ENCODE assay signal across 1 cellular context in the genomic region with DNA sequence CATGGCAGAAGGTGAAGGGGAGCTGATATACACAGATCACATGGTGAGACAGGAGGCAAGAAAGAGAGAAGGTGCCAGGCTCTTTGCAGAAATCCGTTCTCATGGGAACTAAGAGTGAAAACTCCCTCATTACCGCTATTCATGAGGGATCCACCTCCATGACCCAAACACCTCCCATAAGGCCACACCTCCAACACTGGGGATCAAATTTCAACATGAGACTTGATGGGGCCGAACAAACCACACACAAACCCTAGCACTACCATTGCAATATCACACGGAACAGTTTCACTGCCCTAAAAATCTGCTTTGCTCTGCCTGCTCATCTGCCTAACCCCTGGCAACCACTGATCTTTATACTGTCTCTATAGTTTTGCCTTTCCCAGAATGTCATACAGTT.
TF ChIP-seq lines count a peak whose summit lies in the region.

No MANE protein-coding gene starts in this region.

TF ChIP-seq in HEK293, 187 proteins besides CTCF, POLR2A, EP300 and RAD21 (continued from another document):
- TF ChIP-seq, protein P1, sequence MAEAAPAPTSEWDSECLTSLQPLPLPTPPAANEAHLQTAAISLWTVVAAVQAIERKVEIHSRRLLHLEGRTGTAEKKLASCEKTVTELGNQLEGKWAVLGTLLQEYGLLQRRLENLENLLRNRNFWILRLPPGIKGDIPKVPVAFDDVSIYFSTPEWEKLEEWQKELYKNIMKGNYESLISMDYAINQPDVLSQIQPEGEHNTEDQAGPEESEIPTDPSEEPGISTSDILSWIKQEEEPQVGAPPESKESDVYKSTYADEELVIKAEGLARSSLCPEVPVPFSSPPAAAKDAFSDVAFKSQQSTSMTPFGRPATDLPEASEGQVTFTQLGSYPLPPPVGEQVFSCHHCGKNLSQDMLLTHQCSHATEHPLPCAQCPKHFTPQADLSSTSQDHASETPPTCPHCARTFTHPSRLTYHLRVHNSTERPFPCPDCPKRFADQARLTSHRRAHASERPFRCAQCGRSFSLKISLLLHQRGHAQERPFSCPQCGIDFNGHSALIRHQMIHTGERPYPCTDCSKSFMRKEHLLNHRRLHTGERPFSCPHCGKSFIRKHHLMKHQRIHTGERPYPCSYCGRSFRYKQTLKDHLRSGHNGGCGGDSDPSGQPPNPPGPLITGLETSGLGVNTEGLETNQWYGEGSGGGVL (tag by site-specific recombination; IDR thresholded peaks at IDR 0.05) = no peak
- TF ChIP-seq TRIM28 (IDR thresholded peaks at IDR 0.05; ENCODE audit: borderline replicate concordance, low read length) (0 out of 2 replicates have a peak, but pooled peaks have one; percentile 34), SP3 (tag by site-specific recombination; IDR thresholded peaks at IDR 0.05) (peak; percentile 22; the same call in 1 of the 2 replicates), ZNF571 (tag by site-specific recombination; IDR thresholded peaks at IDR 0.05) (no peak)
- TF ChIP-seq, protein P2, sequence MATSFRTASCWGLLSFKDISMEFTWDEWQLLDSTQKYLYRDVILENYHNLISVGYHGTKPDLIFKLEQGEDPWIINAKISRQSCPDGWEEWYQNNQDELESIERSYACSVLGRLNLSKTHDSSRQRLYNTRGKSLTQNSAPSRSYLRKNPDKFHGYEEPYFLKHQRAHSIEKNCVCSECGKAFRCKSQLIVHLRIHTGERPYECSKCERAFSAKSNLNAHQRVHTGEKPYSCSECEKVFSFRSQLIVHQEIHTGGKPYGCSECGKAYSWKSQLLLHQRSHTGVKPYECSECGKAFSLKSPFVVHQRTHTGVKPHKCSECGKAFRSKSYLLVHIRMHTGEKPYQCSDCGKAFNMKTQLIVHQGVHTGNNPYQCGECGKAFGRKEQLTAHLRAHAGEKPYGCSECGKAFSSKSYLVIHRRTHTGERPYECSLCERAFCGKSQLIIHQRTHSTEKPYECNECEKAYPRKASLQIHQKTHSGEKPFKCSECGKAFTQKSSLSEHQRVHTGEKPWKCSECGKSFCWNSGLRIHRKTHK (tag by site-specific recombination; IDR thresholded peaks at IDR 0.05) = no peak
- TF ChIP-seq, protein P3, sequence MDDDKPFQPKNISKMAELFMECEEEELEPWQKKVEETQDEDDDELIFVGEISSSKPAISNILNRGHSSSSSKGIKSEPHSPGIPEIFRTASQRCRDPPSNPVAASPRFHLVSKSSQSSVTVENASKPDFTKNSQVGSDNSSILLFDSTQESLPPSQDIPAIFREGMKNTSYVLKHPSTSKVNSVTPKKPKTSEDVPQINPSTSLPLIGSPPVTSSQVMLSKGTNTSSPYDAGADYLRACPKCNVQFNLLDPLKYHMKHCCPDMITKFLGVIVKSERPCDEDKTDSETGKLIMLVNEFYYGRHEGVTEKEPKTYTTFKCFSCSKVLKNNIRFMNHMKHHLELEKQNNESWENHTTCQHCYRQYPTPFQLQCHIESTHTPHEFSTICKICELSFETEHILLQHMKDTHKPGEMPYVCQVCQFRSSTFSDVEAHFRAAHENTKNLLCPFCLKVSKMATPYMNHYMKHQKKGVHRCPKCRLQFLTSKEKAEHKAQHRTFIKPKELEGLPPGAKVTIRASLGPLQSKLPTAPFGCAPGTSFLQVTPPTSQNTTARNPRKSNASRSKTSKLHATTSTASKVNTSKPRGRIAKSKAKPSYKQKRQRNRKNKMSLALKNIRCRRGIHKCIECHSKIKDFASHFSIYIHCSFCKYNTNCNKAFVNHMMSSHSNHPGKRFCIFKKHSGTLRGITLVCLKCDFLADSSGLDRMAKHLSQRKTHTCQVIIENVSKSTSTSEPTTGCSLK (tag by site-specific recombination; IDR thresholded peaks at IDR 0.05) = no peak
